ENCODE assay signal across 12 cellular contexts in genomic region chr11:74055938-74056337, GRCh38. TPM values are rescaled to one million over a fixed set of nuclear protein-coding genes. Genes with fewer than 3 reads are reported as not detected.
DNase-seq lines count a peak whose midpoint lies in the region; ATAC-seq and TF ChIP-seq lines count a peak whose summit lies in the region.
"Had no signal": no experiment of that assay in that cellular context is flagged by ENCODE, and none has a peak within 500 bp of the region (broad histone marks: within the 10 kb centered on the region; RNA-seq: fewer than 3 reads in every experiment).

No MANE protein-coding gene starts in this region.

- intact Hi-C loops in testis (cut with DNase I; ENCODE audit: low total_unique reads) = no loop called here

- peak overlapping the region; percentile 44 for H3K27ac ChIP-seq in ectodermal cell (ENCODE audit: insufficient read depth, low read depth, low read length, poor library complexity, severe bottlenecking)
- peak overlapping the region; percentile 27 for H3K27ac ChIP-seq in osteoblast (ENCODE audit: low read depth, low read length)
- H3K27ac ChIP-seq in testis = no peak overlapping the region
- H3K27ac ChIP-seq: body of pancreas, skin epidermis had no signal

- H4K20me1 ChIP-seq in osteoblast (ENCODE audit: insufficient read depth, low read length) = no peaks in the 10 kb centered on the region

- no peaks in the 10 kb centered on the region for H3K4me1 ChIP-seq in ectodermal cell (ENCODE audit: control insufficient read depth, insufficient read depth, low read length)
- H3K4me1 ChIP-seq in osteoblast (ENCODE audit: insufficient read depth, low read length) = peaks cover 10% of the 10 kb centered on the region
- no peaks in the 10 kb centered on the region for H3K4me1 ChIP-seq in testis
- H3K4me1 ChIP-seq: body of pancreas had no signal

- H3K9me3 ChIP-seq in ectodermal cell (ENCODE audit: control insufficient read depth, low read length) (no peaks in the 10 kb centered on the region), osteoblast (ENCODE audit: low read depth, low read length) (no peaks in the 10 kb centered on the region), testis (no peaks in the 10 kb centered on the region)
- H3K9me3 ChIP-seq: body of pancreas had no signal

- DNase-seq in DMS53 treated with DMSO at 0.1 percent for 48 hours (lab: John Stamatoyannopoulos, UW; ENCODE audit: unreplicated experiment) (peak; percentile 79), NCI-H510A (lab: John Stamatoyannopoulos, UW) (peak; percentile 17), osteoblast (ENCODE audit: insufficient read length, low spot score, missing footprints) (peak; percentile 65), testis (no peak), hypothalamus (lab: John Stamatoyannopoulos, UW) (no peak), iPS-NIHi7 (ENCODE audit: extremely low spot score) (no peak)
- DNase-seq: body of pancreas, Kasumi-1, midbrain had no signal

- no peak overlapping the region for H3K4me3 ChIP-seq in ectodermal cell (ENCODE audit: insufficient read depth, low read depth, low read length)
- H3K4me3 ChIP-seq in osteoblast (ENCODE audit: insufficient read depth, low read length) = no peak overlapping the region
- H3K4me3 ChIP-seq in testis = no peak overlapping the region
- H3K4me3 ChIP-seq: body of pancreas, skin epidermis had no signal

- no peak for TF ChIP-seq POLR2A in testis (IDR thresholded peaks at IDR 0.05)

- no peaks in the 10 kb centered on the region for H3K27me3 ChIP-seq in ectodermal cell (ENCODE audit: control insufficient read depth, insufficient read depth, low read length, poor library complexity, severe bottlenecking)
- no peaks in the 10 kb centered on the region for H3K27me3 ChIP-seq in osteoblast (ENCODE audit: insufficient read depth, low read length)
- H3K27me3 ChIP-seq in testis = no peaks in the 10 kb centered on the region
- H3K27me3 ChIP-seq: body of pancreas had no signal

- no peak for TF ChIP-seq CTCF in osteoblast (IDR thresholded peaks at IDR 0.05; ENCODE audit: extremely low read depth, low read depth, low read length)
- no peak for TF ChIP-seq CTCF in testis (IDR thresholded peaks at IDR 0.05)

- H2AFZ ChIP-seq in osteoblast (ENCODE audit: low read length) = no peak overlapping the region

- no peak for ATAC-seq in HG03565 (IDR thresholded peaks at IDR 0.05; ENCODE audit: unreplicated experiment)
- ATAC-seq: body of pancreas had no signal

- H3K79me2 ChIP-seq in osteoblast (ENCODE audit: insufficient read depth, low read length) = no peaks in the 10 kb centered on the region

- no peak overlapping the region for H3K4me2 ChIP-seq in osteoblast (ENCODE audit: insufficient read depth, low read length)

- H3K36me3 ChIP-seq in ectodermal cell (ENCODE audit: control insufficient read depth, insufficient read depth, low read length) (no peaks in the 10 kb centered on the region), osteoblast (ENCODE audit: insufficient read depth, low read length) (peaks cover 3% of the 10 kb centered on the region), testis (ENCODE audit: low read depth, missing control alignments) (no peaks in the 10 kb centered on the region)

RNA-seq across cellular contexts. Expression of gene UCP3, which starts 47.1 kb away (rescaled TPM):
- polyA plus RNA-seq in ectodermal cell (2013, experiment 1 of 4) = 0.48 TPM
- polyA plus RNA-seq in ectodermal cell (2013, experiment 2 of 4) = 1.1 TPM
- polyA plus RNA-seq in ectodermal cell (2013, experiment 3 of 4) = 0.80 TPM
- polyA plus RNA-seq in ectodermal cell (2013, experiment 4 of 4) = 0.73 TPM
- total RNA-seq in osteoblast (under 0.01 and 0.59 TPM in 2 replicates), testis (1 to 10 TPM; 9.7 to 10.0 TPM)
- 5.8 TPM for polyA plus RNA-seq in testis (ENCODE audit: insufficient read depth, low read depth, low replicate concordance)

Comparison
In these comparisons a context has a peak if more than half of its experiments do, and no peak if none do; other contexts are left out.
1. DNase-seq: peak in DMS53 treated with DMSO at 0.1 percent for 48 hours (single experiment), NCI-H510A (single experiment) and osteoblast (single experiment); none in testis (single experiment), hypothalamus (0 of 51) and iPS-NIHi7 (single experiment).
2. H3K27ac ChIP-seq: peak in ectodermal cell (single experiment) and osteoblast (single experiment); none in testis (0 of 2).